In the genomic region with DNA sequence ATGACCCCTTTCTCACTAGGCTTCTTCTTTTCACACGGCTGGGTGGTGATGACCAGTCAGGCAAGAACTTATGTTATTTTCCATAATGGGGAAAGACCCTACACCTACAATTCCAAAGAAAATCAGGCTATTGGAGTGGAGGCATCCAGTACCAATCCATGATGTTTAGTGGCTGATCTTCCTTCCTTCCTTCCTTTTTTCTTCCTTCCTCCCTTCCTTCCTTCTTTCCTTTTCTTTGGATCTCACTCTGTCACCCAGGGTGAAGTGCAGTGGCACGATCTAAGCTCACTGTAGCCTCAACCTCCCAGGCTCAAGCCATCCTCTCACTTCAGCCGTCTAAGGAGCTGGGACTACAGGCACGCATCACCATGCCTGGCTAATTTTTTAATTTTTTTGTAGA, we compare ENCODE assay signal across 14 cellular contexts. TPM values are rescaled to one million over a fixed set of nuclear protein-coding genes. Genes with fewer than 3 reads are reported as not detected.
DNase-seq lines count a peak whose midpoint lies in the region; ATAC-seq lines count a peak whose summit lies in the region.
"Had no signal": no experiment of that assay in that cellular context is flagged by ENCODE, and none has a peak within 500 bp of the region (broad histone marks: within the 10 kb centered on the region; RNA-seq: fewer than 3 reads in every experiment).

No MANE protein-coding gene starts in this region.

- peaks cover 71% of the 10 kb centered on the region for H3K4me1 Mint-ChIP-seq in activated T-cell treated with anti-CD3 and anti-CD28 coated beads, Interleukin-2, amount 50 U/mL, for 72 hours (ENCODE audit: low read depth)
- H3K4me1 Mint-ChIP-seq in activated naive CD8-positive, alpha-beta T cell treated with anti-CD3 and anti-CD28 coated beads, Interleukin-2, amount 10 ng/mL, durations not matched to agents 7 days and 5 days: peaks cover 55% of the 10 kb centered on the region

- H3K9ac ChIP-seq in Karpas-422 (ENCODE audit: low read length) (peak overlapping the region; percentile 78), stomach smooth muscle (ENCODE audit: low read length in 2 of 2) (no peak overlapping the region)

- H3K36me3 Mint-ChIP-seq in activated T-cell treated with anti-CD3 and anti-CD28 coated beads, Interleukin-2, amount 50 U/mL, for 72 hours (ENCODE audit: insufficient read depth in 2 of 2): peaks cover 3 to 4% of the 10 kb centered on the region in 2 donors
- H3K36me3 Mint-ChIP-seq in activated naive CD8-positive, alpha-beta T cell treated with anti-CD3 and anti-CD28 coated beads, Interleukin-2, amount 10 ng/mL, durations not matched to agents 7 days and 5 days: peaks cover 6% of the 10 kb centered on the region
- H3K36me3 Mint-ChIP-seq: naive B cell had no signal

- POLR2A ChIA-PET in activated naive CD8-positive, alpha-beta T cell treated with anti-CD3 and anti-CD28 coated beads, Interleukin-2, amount 10 ng/mL, durations not matched to agents 7 days and 5 days (lab: Charles Lee): interaction anchor here (0.7 to 8.2 kb wide), 5 partner anchors 10 to 408 kb away, joined by 3 to 95 read pairs (median 3); no protein-coding TSS in a partner anchor

- peak overlapping the region; percentile 79 to 84 for H3K4me3 Mint-ChIP-seq in activated T-cell treated with anti-CD3 and anti-CD28 coated beads, Interleukin-2, amount 50 U/mL, for 72 hours
- H3K4me3 Mint-ChIP-seq in activated naive CD8-positive, alpha-beta T cell treated with anti-CD3 and anti-CD28 coated beads, Interleukin-2, amount 10 ng/mL, durations not matched to agents 7 days and 5 days: peak overlapping the region; percentile 89

- DNase-seq in activated T-cell treated with anti-CD3 and anti-CD28 coated beads, Interleukin-2, amount 50 U/mL, for 72 hours: no peak
- DNase-seq in activated T-cell treated with anti-CD3 and anti-CD28 coated beads, Interleukin-2, amount 50 U/mL, for 1 hour: no peak
- DNase-seq in Karpas-422: no peak
- DNase-seq in activated naive CD8-positive, alpha-beta T cell treated with anti-CD3 and anti-CD28 coated beads, Interleukin-2, amount 10 ng/mL, durations not matched to agents 7 days and 5 days: no peak
- no peak for DNase-seq in stimulated activated CD4-positive, alpha-beta T cell treated with anti-CD3 and anti-CD28 coated beads, Interleukin-2, amount 100 ng/mL, for 24 hours
- DNase-seq: caudate nucleus; effector memory CD4-positive, alpha-beta T cell; HCEC 1CT; naive B cell; NCI-H524 treated with DMSO at 0.1 percent for 48 hours had no signal

- H3K36me3 ChIP-seq in Karpas-422 (ENCODE audit: insufficient read depth, low read length) (no peaks in the 10 kb centered on the region), stomach smooth muscle (ENCODE audit: control insufficient read depth in 2 of 2, insufficient read depth in 2 of 2, low read length in 2 of 2) (no peaks in the 10 kb centered on the region)

- H3K9me3 ChIP-seq in Karpas-422 (ENCODE audit: low read length) (no peaks in the 10 kb centered on the region), stomach smooth muscle (ENCODE audit: control insufficient read depth in 2 of 2, low read length in 2 of 2) (no peaks in the 10 kb centered on the region)

- no peaks in the 10 kb centered on the region for H3K9me2 ChIP-seq in Karpas-422 (replicated peaks; ENCODE audit: insufficient read depth, low read length)

- H3K4me1 ChIP-seq in Karpas-422 (ENCODE audit: low read length) (peaks cover 56% of the 10 kb centered on the region), stomach smooth muscle (ENCODE audit: control insufficient read depth, insufficient read depth, low read length) (peaks cover 59% of the 10 kb centered on the region)

- H3K27ac ChIP-seq in Karpas-422 (ENCODE audit: low read length): peak overlapping the region; percentile 54
- H3K27ac ChIP-seq in stomach smooth muscle (ENCODE audit: low read length): peak overlapping the region; percentile 71

- ATAC-seq in activated T-cell treated with anti-CD3 and anti-CD28 coated beads, Interleukin-2, amount 50 U/mL, for 72 hours (replicated peaks in 1 of 2): no peak
- ATAC-seq in activated naive CD8-positive, alpha-beta T cell treated with anti-CD3 and anti-CD28 coated beads, Interleukin-2, amount 10 ng/mL, durations not matched to agents 7 days and 5 days (ENCODE audit: low read depth): no peak
- ATAC-seq in GM21381 (IDR thresholded peaks at IDR 0.05; ENCODE audit: unreplicated experiment) (no peak), GM18519 (IDR thresholded peaks at IDR 0.05; ENCODE audit: low FRiP score, unreplicated experiment) (no peak)

- no peak overlapping the region for H3K27ac Mint-ChIP-seq in activated T-cell treated with anti-CD3 and anti-CD28 coated beads, Interleukin-2, amount 50 U/mL, for 72 hours
- peak overlapping the region; percentile 98 for H3K27ac Mint-ChIP-seq in activated naive CD8-positive, alpha-beta T cell treated with anti-CD3 and anti-CD28 coated beads, Interleukin-2, amount 10 ng/mL, durations not matched to agents 7 days and 5 days
- H3K27ac Mint-ChIP-seq: progenitor cell of endocrine pancreas had no signal

- H3K27me3 Mint-ChIP-seq in activated T-cell treated with anti-CD3 and anti-CD28 coated beads, Interleukin-2, amount 50 U/mL, for 72 hours (ENCODE audit: low read depth): no peaks in the 10 kb centered on the region
- H3K27me3 Mint-ChIP-seq in activated naive CD8-positive, alpha-beta T cell treated with anti-CD3 and anti-CD28 coated beads, Interleukin-2, amount 10 ng/mL, durations not matched to agents 7 days and 5 days: no peaks in the 10 kb centered on the region
- H3K27me3 Mint-ChIP-seq: naive B cell had no signal

- peaks cover 68% of the 10 kb centered on the region for H3K79me2 ChIP-seq in Karpas-422 (ENCODE audit: low read length)

- H3K27me3 ChIP-seq in Karpas-422 (ENCODE audit: low read length): no peaks in the 10 kb centered on the region
- H3K27me3 ChIP-seq in stomach smooth muscle (ENCODE audit: control insufficient read depth in 1 of 2, insufficient read depth in 2 of 2, low read length in 2 of 2): no peaks in the 10 kb centered on the region

- no peaks in the 10 kb centered on the region for H3K9me3 Mint-ChIP-seq in activated T-cell treated with anti-CD3 and anti-CD28 coated beads, Interleukin-2, amount 50 U/mL, for 72 hours
- no peaks in the 10 kb centered on the region for H3K9me3 Mint-ChIP-seq in activated naive CD8-positive, alpha-beta T cell treated with anti-CD3 and anti-CD28 coated beads, Interleukin-2, amount 10 ng/mL, durations not matched to agents 7 days and 5 days
- H3K9me3 Mint-ChIP-seq: naive B cell had no signal

- peaks cover 10% of the 10 kb centered on the region; the same call in 1 of the 2 replicates for H4K20me1 ChIP-seq in Karpas-422 (ENCODE audit: insufficient read depth, low read depth, low read length)

- peak overlapping the region; percentile 79 for H3K4me3 ChIP-seq in Karpas-422 (ENCODE audit: low read length)
- no peak overlapping the region for H3K4me3 ChIP-seq in stomach smooth muscle (ENCODE audit: low read length in 2 of 2)

- H3K4me2 ChIP-seq in Karpas-422 (ENCODE audit: low read depth, low read length, poor library complexity, severe bottlenecking): peak overlapping the region; percentile 78

- H2AFZ ChIP-seq in Karpas-422 (ENCODE audit: low read length): no peak overlapping the region

RNA-seq across cellular contexts. Expression of a gene that starts 2.5 kb away (rescaled TPM):
- total RNA-seq in activated T-cell treated with anti-CD3 and anti-CD28 coated beads, Interleukin-2, amount 50 U/mL, for 72 hours: 100 to 1,000 TPM; 161 to 208 TPM
- total RNA-seq in Karpas-422 (2014; rRNA removed; shearing (Covaris generic); ENCODE audit: low replicate concordance): 54.5 and 78.0 TPM in 2 replicates
- 100 to 1,000 TPM; 157 to 159 TPM for total RNA-seq in activated naive CD8-positive, alpha-beta T cell treated with anti-CD3 and anti-CD28 coated beads, Interleukin-2, amount 10 ng/mL, durations not matched to agents 7 days and 5 days

RNA-seq across cellular contexts. Expression of a gene that starts 56.7 kb away (rescaled TPM):
- total RNA-seq in activated T-cell treated with anti-CD3 and anti-CD28 coated beads, Interleukin-2, amount 50 U/mL, for 72 hours: 100 to 1,000 TPM; 201 to 224 TPM
- total RNA-seq in Karpas-422 (2014; rRNA removed; shearing (Covaris generic); ENCODE audit: low replicate concordance): 60.4 and 120 TPM in 2 replicates
- 100 to 1,000 TPM; 192 to 199 TPM for total RNA-seq in activated naive CD8-positive, alpha-beta T cell treated with anti-CD3 and anti-CD28 coated beads, Interleukin-2, amount 10 ng/mL, durations not matched to agents 7 days and 5 days
